In genomic region chr10:77889277-77889903, GRCh38 we compare ENCODE assay signal across 10 cellular contexts. TPM values are rescaled to one million over a fixed set of nuclear protein-coding genes. Genes with fewer than 3 reads are reported as not detected.
DNase-seq lines count a peak whose midpoint lies in the region; ATAC-seq and TF ChIP-seq lines count a peak whose summit lies in the region.
"Had no signal": no experiment of that assay in that cellular context is flagged by ENCODE, and none has a peak within 500 bp of the region (broad histone marks: within the 10 kb centered on the region; RNA-seq: fewer than 3 reads in every experiment).

No MANE protein-coding gene starts in this region.

- peaks cover 26% of the 10 kb centered on the region for H3K4me1 ChIP-seq in NT2/D1 (ENCODE audit: insufficient read depth, insufficient read length)
- peaks cover 42 to 55% of the 10 kb centered on the region in 2 donors for H3K4me1 ChIP-seq in neuronal stem cell (ENCODE audit: control insufficient read depth in 2 of 2, insufficient read depth in 1 of 2, low read depth in 1 of 2, low read length in 2 of 2)

- H3K4me3 ChIP-seq in NT2/D1 (ENCODE audit: insufficient read length, low read depth) (no peak overlapping the region), neuronal stem cell (ENCODE audit: low read length in 2 of 2) (no peak overlapping the region)

- peak overlapping the region; percentile 24 for H3K27ac ChIP-seq in neuronal stem cell (replicated peaks; ENCODE audit: low read length)

- H3K36me3 ChIP-seq in NT2/D1 (ENCODE audit: insufficient read depth, insufficient read length, low read length): peaks cover 10% of the 10 kb centered on the region
- no peaks in the 10 kb centered on the region for H3K36me3 ChIP-seq in neuronal stem cell (replicated peaks in 1 of 2; ENCODE audit: control insufficient read depth in 2 of 2, insufficient read depth in 2 of 2, low read length in 2 of 2)

- no peak overlapping the region for H2BK5ac ChIP-seq in neuronal stem cell (ENCODE audit: low read length)

- no peak overlapping the region for H2AFZ ChIP-seq in neuronal stem cell (ENCODE audit: low read length)

- H3K79me1 ChIP-seq in neuronal stem cell (ENCODE audit: low read depth, low read length): peaks cover 3% of the 10 kb centered on the region

- H3K27me3 ChIP-seq in NT2/D1 (ENCODE audit: insufficient read depth, insufficient read length) (no peaks in the 10 kb centered on the region), neuronal stem cell (ENCODE audit: control insufficient read depth in 3 of 3, insufficient read depth in 3 of 3, low read depth in 1 of 3, low read length in 3 of 3) (no peaks in the 10 kb centered on the region)

- H3K9ac ChIP-seq in NT2/D1 (ENCODE audit: insufficient read length, low read depth): peak overlapping the region; percentile 35
- no peak overlapping the region for H3K9ac ChIP-seq in neuronal stem cell (ENCODE audit: low read depth, low read length, poor library complexity)

- no peak overlapping the region for H2AK5ac ChIP-seq in neuronal stem cell (ENCODE audit: low read depth, low read length)

- no peak overlapping the region for H3K23ac ChIP-seq in neuronal stem cell (ENCODE audit: low read depth, low read length, poor library complexity)

- H3K4ac ChIP-seq in neuronal stem cell (ENCODE audit: low read length): no peak overlapping the region

- no peak overlapping the region for H2BK120ac ChIP-seq in neuronal stem cell (ENCODE audit: low read depth, low read length)

- H3K18ac ChIP-seq in neuronal stem cell (ENCODE audit: low read length): no peak overlapping the region

- H3K9me3 ChIP-seq in NT2/D1 (ENCODE audit: insufficient read depth, low read length): no peaks in the 10 kb centered on the region
- no peaks in the 10 kb centered on the region for H3K9me3 ChIP-seq in neuronal stem cell (replicated peaks in 1 of 2; ENCODE audit: control insufficient read depth in 2 of 2, insufficient read depth in 1 of 2, low read depth in 1 of 2, low read length in 2 of 2)

- intact Hi-C loops in left cardiac atrium (cut with DNase I): no loop called here

- no peak overlapping the region for H4K91ac ChIP-seq in neuronal stem cell (ENCODE audit: low read depth, low read length, poor library complexity)

- TF ChIP-seq POLR2A in GM18505 (IDR thresholded peaks at IDR 0.05; ENCODE audit: borderline replicate concordance, extremely low read depth, insufficient read depth, insufficient read length): no peak

- WGBS in neuronal stem cell (ENCODE audit: extremely low coverage in 2 of 2, insufficient read length in 2 of 2, insufficient replicate concordance in 1 of 2), 2 donors: no CpG with 5 or more reads among the region's 8 CpGs

- no peak overlapping the region for H3K14ac ChIP-seq in neuronal stem cell (ENCODE audit: low read length)

- H3K4me2 ChIP-seq in neuronal stem cell (ENCODE audit: insufficient read depth, low read length, poor library complexity, severe bottlenecking): no peak overlapping the region

- peak; percentile 33 for DNase-seq in DMS153 (lab: John Stamatoyannopoulos, UW)
- no peak for DNase-seq in NT2/D1 (ENCODE audit: low read depth, low spot score)
- no peak for DNase-seq in left cardiac atrium
- DNase-seq in neuronal stem cell (ENCODE audit: low spot score): peak; percentile 59
- no peak for DNase-seq in NCI-H82 treated with DMSO at 0.1 percent for 48 hours (lab: John Stamatoyannopoulos, UW; ENCODE audit: unreplicated experiment)
- no peak for DNase-seq in stimulated activated naive CD8-positive, alpha-beta T cell treated with anti-CD3 and anti-CD28 coated beads, Interleukin-15, Interleukin-2, amounts not matched to agents 100 U/mL and 50 U/mL, for 24 hours
- no peak for DNase-seq in KG1 (lab: John Stamatoyannopoulos, UW)
- DNase-seq: CD8-positive, alpha-beta T cell; T1000 had no signal

- H2BK15ac ChIP-seq in neuronal stem cell (ENCODE audit: low read length): no peak overlapping the region

- peak; percentile 21 to 76 for ATAC-seq in left cardiac atrium
- no peak for ATAC-seq in stimulated activated naive CD8-positive, alpha-beta T cell treated with anti-CD3 and anti-CD28 coated beads, Interleukin-15, Interleukin-2, amounts not matched to agents 100 U/mL and 50 U/mL, for 24 hours
- no peak for ATAC-seq in GM18505 (IDR thresholded peaks at IDR 0.05; ENCODE audit: unreplicated experiment)
- ATAC-seq: CD8-positive, alpha-beta T cell had no signal

- no peak overlapping the region for H2BK12ac ChIP-seq in neuronal stem cell (ENCODE audit: low read length)

- no peak overlapping the region for H4K8ac ChIP-seq in neuronal stem cell (ENCODE audit: low read depth, low read length)

RNA-seq across cellular contexts. Expression of gene DLG5, which starts 37.2 kb away (rescaled TPM):
- 10 to 100 TPM; 12.0 to 13.6 TPM for total RNA-seq in left cardiac atrium
- polyA plus RNA-seq in neuronal stem cell (2013, experiment 1 of 2): 35.6 TPM
- polyA plus RNA-seq in neuronal stem cell (2013, experiment 2 of 2): 35.2 TPM

Comparison
In these comparisons a context has a peak if more than half of its experiments do, and no peak if none do; other contexts are left out.
1. DNase-seq: peak in DMS153 (single experiment) and neuronal stem cell (single experiment); none in NT2/D1 (single experiment), left cardiac atrium (single experiment), NCI-H82 treated with DMSO at 0.1 percent for 48 hours (single experiment), stimulated activated naive CD8-positive, alpha-beta T cell treated with anti-CD3 and anti-CD28 coated beads, Interleukin-15, Interleukin-2, amounts not matched to agents 100 U/mL and 50 U/mL, for 24 hours (single experiment) and KG1 (single experiment).
2. ATAC-seq: peak in left cardiac atrium (2 of 2); none in stimulated activated naive CD8-positive, alpha-beta T cell treated with anti-CD3 and anti-CD28 coated beads, Interleukin-15, Interleukin-2, amounts not matched to agents 100 U/mL and 50 U/mL, for 24 hours (single experiment) and GM18505 (single experiment).